In the genomic region with DNA sequence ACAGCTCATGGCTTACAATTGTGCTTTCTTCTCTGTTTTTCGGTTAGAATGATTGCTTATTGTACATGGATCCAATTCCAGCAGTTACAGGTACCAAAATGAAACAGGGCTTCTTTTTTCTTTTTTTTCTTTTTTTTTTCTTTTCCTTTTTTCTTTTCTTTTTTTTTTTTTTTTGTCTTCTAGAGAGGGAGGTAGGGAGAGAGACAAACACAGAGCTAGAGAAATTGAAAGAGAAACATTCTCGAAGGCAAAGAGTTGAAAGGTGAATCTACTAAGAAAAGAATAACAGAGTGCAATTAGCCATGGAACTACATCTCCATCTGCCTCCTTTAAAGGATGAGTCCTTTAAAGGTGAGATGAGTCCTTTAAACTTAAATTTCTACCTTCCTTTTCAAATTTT, we compare ENCODE assay signal across 1 cellular context.
TF ChIP-seq lines count a peak whose summit lies in the region.

No MANE protein-coding gene starts in this region.

TF ChIP-seq in WTC11, 78 proteins besides CTCF, POLR2A, EP300 and RAD21 (continued from another document):
- TF ChIP-seq, protein P1, sequence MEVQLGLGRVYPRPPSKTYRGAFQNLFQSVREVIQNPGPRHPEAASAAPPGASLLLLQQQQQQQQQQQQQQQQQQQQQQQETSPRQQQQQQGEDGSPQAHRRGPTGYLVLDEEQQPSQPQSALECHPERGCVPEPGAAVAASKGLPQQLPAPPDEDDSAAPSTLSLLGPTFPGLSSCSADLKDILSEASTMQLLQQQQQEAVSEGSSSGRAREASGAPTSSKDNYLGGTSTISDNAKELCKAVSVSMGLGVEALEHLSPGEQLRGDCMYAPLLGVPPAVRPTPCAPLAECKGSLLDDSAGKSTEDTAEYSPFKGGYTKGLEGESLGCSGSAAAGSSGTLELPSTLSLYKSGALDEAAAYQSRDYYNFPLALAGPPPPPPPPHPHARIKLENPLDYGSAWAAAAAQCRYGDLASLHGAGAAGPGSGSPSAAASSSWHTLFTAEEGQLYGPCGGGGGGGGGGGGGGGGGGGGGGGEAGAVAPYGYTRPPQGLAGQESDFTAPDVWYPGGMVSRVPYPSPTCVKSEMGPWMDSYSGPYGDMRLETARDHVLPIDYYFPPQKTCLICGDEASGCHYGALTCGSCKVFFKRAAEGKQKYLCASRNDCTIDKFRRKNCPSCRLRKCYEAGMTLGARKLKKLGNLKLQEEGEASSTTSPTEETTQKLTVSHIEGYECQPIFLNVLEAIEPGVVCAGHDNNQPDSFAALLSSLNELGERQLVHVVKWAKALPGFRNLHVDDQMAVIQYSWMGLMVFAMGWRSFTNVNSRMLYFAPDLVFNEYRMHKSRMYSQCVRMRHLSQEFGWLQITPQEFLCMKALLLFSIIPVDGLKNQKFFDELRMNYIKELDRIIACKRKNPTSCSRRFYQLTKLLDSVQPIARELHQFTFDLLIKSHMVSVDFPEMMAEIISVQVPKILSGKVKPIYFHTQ (CRISPR knock-in tag; IDR thresholded peaks at IDR 0.05) = no peak
- TF ChIP-seq ZNF423 (CRISPR knock-in tag; IDR thresholded peaks at IDR 0.05) (no peak), NR1H2 (CRISPR knock-in tag; IDR thresholded peaks at IDR 0.05) (no peak), TCF7 (CRISPR knock-in tag; IDR thresholded peaks at IDR 0.05; ENCODE audit: low read depth) (no peak), EMX1 (CRISPR knock-in tag; IDR thresholded peaks at IDR 0.05) (no peak), ATF1 (CRISPR knock-in tag; IDR thresholded peaks at IDR 0.05) (no peak), MYBL2 (CRISPR knock-in tag; IDR thresholded peaks at IDR 0.05) (no peak), ZNF396 (CRISPR knock-in tag; IDR thresholded peaks at IDR 0.05; ENCODE audit: borderline replicate concordance) (no peak), ZNF138 (CRISPR knock-in tag; conservative IDR thresholded peaks at IDR 0.05) (no peak), SMAD3 (CRISPR knock-in tag; IDR thresholded peaks at IDR 0.05; ENCODE audit: borderline replicate concordance) (no peak), ZNF232 (CRISPR knock-in tag; IDR thresholded peaks at IDR 0.05) (no peak), GRHL2 (CRISPR knock-in tag; IDR thresholded peaks at IDR 0.05; ENCODE audit: insufficient replicate concordance, severe bottlenecking) (no peak)
- TF ChIP-seq, protein P2, sequence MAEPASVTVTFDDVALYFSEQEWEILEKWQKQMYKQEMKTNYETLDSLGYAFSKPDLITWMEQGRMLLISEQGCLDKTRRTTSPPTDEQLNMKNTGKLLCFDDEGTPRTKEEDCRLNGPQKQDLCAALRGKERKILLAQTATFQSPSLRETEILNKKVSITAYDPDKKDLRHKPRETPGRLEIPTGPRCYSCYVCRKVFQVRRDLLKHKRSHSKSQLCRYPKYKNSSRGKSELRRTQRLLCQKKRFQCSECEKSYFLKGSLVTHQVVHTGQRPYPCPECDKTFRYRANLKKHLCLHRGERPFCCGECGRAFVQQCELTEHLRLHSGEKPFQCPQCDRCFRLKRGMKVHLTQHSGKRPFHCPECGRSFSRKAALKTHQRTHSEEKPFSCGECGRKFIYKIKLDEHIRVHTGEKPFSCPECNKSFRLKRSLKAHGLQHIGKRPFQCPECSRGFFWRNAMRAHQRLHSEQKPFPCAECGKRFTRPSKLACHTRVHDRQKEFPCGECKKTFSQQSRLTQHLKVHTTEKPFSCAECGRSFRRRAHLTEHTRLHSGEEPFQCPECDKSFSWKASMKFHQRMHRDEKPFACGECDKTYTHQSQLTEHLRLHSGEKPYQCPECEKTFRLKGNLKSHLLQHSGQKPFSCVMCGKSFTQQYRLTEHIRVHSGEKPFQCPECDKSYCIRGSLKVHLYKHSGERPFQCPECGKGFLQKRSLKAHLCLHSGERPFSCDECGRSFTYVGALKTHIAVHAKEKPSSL (CRISPR knock-in tag; conservative IDR thresholded peaks at IDR 0.05) = no peak
TF ChIP-seq in WTC11: peak in this region for 0.
